1 cellular context compared by ENCODE assay signal in the genomic region with DNA sequence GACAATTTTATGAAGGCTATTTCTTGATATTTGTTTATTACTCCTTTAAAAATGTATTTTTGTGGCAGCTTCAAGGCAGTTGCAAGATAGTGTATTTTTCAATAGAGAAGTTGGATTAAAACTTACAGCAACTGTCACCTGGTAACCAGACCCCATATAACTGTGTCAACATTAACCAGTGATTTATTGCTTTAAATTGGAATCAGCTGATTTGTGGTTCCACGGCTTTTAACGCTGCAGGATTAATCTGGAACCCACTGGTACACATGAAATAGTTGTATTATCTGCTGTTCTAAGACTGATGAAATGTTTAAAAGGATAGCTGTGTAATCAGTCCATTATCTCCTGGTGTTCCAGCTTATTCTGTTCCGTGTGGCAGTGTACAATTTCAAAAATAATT.
TF ChIP-seq lines count a peak whose summit lies in the region.

No MANE protein-coding gene starts in this region.

TF ChIP-seq in SK-N-SH treated with all-trans-retinoic acid at 6 μM for 48 hours, 23 proteins besides CTCF, POLR2A, EP300 and RAD21 (continued from another document):
- TF ChIP-seq, protein P1, sequence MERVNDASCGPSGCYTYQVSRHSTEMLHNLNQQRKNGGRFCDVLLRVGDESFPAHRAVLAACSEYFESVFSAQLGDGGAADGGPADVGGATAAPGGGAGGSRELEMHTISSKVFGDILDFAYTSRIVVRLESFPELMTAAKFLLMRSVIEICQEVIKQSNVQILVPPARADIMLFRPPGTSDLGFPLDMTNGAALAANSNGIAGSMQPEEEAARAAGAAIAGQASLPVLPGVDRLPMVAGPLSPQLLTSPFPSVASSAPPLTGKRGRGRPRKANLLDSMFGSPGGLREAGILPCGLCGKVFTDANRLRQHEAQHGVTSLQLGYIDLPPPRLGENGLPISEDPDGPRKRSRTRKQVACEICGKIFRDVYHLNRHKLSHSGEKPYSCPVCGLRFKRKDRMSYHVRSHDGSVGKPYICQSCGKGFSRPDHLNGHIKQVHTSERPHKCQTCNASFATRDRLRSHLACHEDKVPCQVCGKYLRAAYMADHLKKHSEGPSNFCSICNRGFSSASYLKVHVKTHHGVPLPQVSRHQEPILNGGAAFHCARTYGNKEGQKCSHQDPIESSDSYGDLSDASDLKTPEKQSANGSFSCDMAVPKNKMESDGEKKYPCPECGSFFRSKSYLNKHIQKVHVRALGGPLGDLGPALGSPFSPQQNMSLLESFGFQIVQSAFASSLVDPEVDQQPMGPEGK (CRISPR knock-in tag; IDR thresholded peaks at IDR 0.05; ENCODE audit: borderline replicate concordance): no peak
- TF ChIP-seq, protein P2, sequence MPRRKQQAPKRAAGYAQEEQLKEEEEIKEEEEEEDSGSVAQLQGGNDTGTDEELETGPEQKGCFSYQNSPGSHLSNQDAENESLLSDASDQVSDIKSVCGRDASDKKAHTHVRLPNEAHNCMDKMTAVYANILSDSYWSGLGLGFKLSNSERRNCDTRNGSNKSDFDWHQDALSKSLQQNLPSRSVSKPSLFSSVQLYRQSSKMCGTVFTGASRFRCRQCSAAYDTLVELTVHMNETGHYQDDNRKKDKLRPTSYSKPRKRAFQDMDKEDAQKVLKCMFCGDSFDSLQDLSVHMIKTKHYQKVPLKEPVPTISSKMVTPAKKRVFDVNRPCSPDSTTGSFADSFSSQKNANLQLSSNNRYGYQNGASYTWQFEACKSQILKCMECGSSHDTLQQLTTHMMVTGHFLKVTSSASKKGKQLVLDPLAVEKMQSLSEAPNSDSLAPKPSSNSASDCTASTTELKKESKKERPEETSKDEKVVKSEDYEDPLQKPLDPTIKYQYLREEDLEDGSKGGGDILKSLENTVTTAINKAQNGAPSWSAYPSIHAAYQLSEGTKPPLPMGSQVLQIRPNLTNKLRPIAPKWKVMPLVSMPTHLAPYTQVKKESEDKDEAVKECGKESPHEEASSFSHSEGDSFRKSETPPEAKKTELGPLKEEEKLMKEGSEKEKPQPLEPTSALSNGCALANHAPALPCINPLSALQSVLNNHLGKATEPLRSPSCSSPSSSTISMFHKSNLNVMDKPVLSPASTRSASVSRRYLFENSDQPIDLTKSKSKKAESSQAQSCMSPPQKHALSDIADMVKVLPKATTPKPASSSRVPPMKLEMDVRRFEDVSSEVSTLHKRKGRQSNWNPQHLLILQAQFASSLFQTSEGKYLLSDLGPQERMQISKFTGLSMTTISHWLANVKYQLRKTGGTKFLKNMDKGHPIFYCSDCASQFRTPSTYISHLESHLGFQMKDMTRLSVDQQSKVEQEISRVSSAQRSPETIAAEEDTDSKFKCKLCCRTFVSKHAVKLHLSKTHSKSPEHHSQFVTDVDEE (CRISPR knock-in tag; IDR thresholded peaks at IDR 0.05): no peak
- TF ChIP-seq GLIS3 (CRISPR knock-in tag; IDR thresholded peaks at IDR 0.05) (no peak), ZNF70 (CRISPR knock-in tag; IDR thresholded peaks at IDR 0.05) (no peak), ARNTL (CRISPR knock-in tag; IDR thresholded peaks at IDR 0.05; ENCODE audit: borderline replicate concordance, low read depth) (no peak), TCF4 (CRISPR knock-in tag; IDR thresholded peaks at IDR 0.05; ENCODE audit: borderline replicate concordance) (no peak), BACH2 (CRISPR knock-in tag; IDR thresholded peaks at IDR 0.05; ENCODE audit: borderline replicate concordance) (no peak), ESRRG (CRISPR knock-in tag; IDR thresholded peaks at IDR 0.05) (no peak), OSR1 (CRISPR knock-in tag; IDR thresholded peaks at IDR 0.05) (no peak), TOX (CRISPR knock-in tag; IDR thresholded peaks at IDR 0.05; ENCODE audit: borderline replicate concordance) (no peak)
- TF ChIP-seq, protein P3, sequence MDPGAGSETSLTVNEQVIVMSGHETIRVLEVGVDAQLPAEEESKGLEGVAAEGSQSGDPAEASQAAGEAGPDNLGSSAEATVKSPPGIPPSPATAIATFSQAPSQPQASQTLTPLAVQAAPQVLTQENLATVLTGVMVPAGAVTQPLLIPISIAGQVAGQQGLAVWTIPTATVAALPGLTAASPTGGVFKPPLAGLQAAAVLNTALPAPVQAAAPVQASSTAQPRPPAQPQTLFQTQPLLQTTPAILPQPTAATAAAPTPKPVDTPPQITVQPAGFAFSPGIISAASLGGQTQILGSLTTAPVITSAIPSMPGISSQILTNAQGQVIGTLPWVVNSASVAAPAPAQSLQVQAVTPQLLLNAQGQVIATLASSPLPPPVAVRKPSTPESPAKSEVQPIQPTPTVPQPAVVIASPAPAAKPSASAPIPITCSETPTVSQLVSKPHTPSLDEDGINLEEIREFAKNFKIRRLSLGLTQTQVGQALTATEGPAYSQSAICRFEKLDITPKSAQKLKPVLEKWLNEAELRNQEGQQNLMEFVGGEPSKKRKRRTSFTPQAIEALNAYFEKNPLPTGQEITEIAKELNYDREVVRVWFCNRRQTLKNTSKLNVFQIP (CRISPR knock-in tag; IDR thresholded peaks at IDR 0.05; ENCODE audit: borderline replicate concordance, low read depth): no peak
